In the genomic region with DNA sequence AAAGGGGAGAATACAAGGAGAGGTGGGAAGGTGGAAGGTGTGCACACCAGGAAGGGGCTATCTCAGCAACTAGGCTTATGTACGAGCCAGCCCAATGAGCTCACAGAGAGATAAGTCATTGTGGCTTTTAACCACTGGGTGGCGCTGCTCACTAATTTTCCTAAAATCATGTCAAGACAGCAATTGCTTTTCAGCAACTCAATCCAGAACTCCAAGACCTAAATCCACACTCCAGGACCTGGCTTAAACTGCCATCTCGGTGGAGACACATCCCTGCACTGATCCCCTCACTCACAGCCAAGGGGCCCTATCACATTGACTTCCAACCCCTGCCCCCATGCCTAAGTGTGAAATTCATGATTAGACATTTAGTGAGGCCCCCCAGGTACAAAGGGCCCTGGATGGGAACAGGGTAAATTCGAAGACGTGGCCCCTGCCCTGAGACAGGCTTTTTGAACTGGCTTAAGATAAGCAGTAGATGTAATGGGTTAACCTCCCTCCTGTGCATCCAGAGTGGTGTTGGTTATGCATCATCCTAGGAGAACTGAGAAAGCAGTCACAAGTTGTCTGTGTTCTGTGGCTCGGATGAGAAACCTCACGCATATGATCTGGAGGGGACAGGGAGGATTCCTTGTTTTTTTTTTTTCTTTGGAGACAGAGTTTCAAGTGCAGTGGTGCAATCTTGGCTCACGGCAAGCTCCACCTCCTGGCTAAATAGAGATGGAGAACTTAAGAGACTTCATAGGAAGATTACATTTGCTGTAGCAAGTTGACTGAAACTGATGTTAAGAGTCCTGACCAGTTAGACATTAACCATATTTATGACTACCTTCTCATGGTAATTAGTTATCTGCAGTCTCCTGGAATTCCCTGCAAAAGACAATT, we compare ENCODE assay signal across 8 cellular contexts. TPM values are rescaled to one million over a fixed set of nuclear protein-coding genes. Genes with fewer than 3 reads are reported as not detected.
DNase-seq lines count a peak whose midpoint lies in the region; ATAC-seq, FAIRE-seq and TF ChIP-seq lines count a peak whose summit lies in the region.

No MANE protein-coding gene starts in this region.

- no peak for FAIRE-seq in H54 (lab: Jason Lieb, UNC)

- no peaks in the 10 kb centered on the region for H3K36me3 Mint-ChIP-seq in activated CD4-positive, alpha-beta memory T cell treated with anti-CD3 and anti-CD28 coated beads for 36 hours

- H3K4me3 ChIP-seq in AG09309 (ENCODE audit: control insufficient read depth, low read depth, low read length): no peak overlapping the region

- no peak overlapping the region for H3K4me3 Mint-ChIP-seq in activated CD4-positive, alpha-beta memory T cell treated with anti-CD3 and anti-CD28 coated beads for 36 hours

- intact Hi-C loops in activated CD4-positive, alpha-beta memory T cell treated with anti-CD3 and anti-CD28 coated beads for 36 hours (cut with micrococcal nuclease): loop anchor here (1.0 to 2.0 kb wide), 3 partner anchors 103 to 513 kb away; no protein-coding TSS in a partner anchor

- TF ChIP-seq POLR2A in H54 (IDR thresholded peaks at IDR 0.05; ENCODE audit: low read depth, low read length): no peak

- CTCF ChIA-PET in activated CD4-positive, alpha-beta memory T cell treated with anti-CD3 and anti-CD28 coated beads for 36 hours (lab: Charles Lee): interaction anchor here (0.5 to 12.3 kb wide), 41 partner anchors 8 to 609 kb away, joined by 3 to 433 read pairs (median 4); a partner anchor contains a TSS

- H3K27ac Mint-ChIP-seq in activated CD4-positive, alpha-beta memory T cell treated with anti-CD3 and anti-CD28 coated beads for 36 hours: no peak overlapping the region

- no peaks in the 10 kb centered on the region for H3K4me1 Mint-ChIP-seq in activated CD4-positive, alpha-beta memory T cell treated with anti-CD3 and anti-CD28 coated beads for 36 hours (ENCODE audit: low read depth)

- peaks cover 1% of the 10 kb centered on the region for H3K27me3 Mint-ChIP-seq in activated CD4-positive, alpha-beta memory T cell treated with anti-CD3 and anti-CD28 coated beads for 36 hours

- POLR2A ChIA-PET in activated CD4-positive, alpha-beta memory T cell treated with anti-CD3 and anti-CD28 coated beads for 36 hours (lab: Charles Lee): interaction anchor here (0.7 kb wide), 1 partner anchor 117 kb away, joined by 4 read pairs; no protein-coding TSS in a partner anchor

- no peaks in the 10 kb centered on the region for H3K9me3 Mint-ChIP-seq in activated CD4-positive, alpha-beta memory T cell treated with anti-CD3 and anti-CD28 coated beads for 36 hours

- peak; percentile 69 for TF ChIP-seq CTCF in AG09309 (IDR thresholded peaks at IDR 0.05; ENCODE audit: control insufficient read depth, insufficient read depth, low read depth, low read length, missing control alignments)

- DNase-seq in AG09309 (ENCODE audit: low read depth): peak; percentile 24
- DNase-seq in H54 (ENCODE audit: insufficient read length, low spot score): peak; percentile 46
- DNase-seq in NCI-H510A treated with DMSO at 0.1 percent for 48 hours (lab: John Stamatoyannopoulos, UW): peak; percentile 55
- DNase-seq in activated CD4-positive, alpha-beta memory T cell treated with anti-CD3 and anti-CD28 coated beads for 36 hours: peak; percentile 81
- DNase-seq in ecto neural progenitor cell (ENCODE audit: low spot score): peak; percentile 90
- DNase-seq in lung microvascular endothelial cell (ENCODE audit: low read depth in 2 of 2): peak; percentile 83 to 87
- peak; percentile 52 for DNase-seq in stimulated activated CD8-positive, alpha-beta memory T cell treated with anti-CD3 and anti-CD28 coated beads, Interleukin-15, amount 100 ng/mL, for 1 hour (ENCODE audit: low read depth)

- ATAC-seq in GM19455 (IDR thresholded peaks at IDR 0.05; ENCODE audit: unreplicated experiment): no peak

RNA-seq across cellular contexts. Expression of a gene that starts 11.5 kb away (rescaled TPM):
- not detected for total RNA-seq in activated CD4-positive, alpha-beta memory T cell treated with anti-CD3 and anti-CD28 coated beads for 36 hours
- under 0.01 TPM in 1 of 2 replicates, not detected in the other for total RNA-seq in lung microvascular endothelial cell

RNA-seq across cellular contexts. Expression of a gene that starts 16.7 kb away (rescaled TPM):
- total RNA-seq in activated CD4-positive, alpha-beta memory T cell treated with anti-CD3 and anti-CD28 coated beads for 36 hours: not detected
- total RNA-seq in lung microvascular endothelial cell: 3.9 and 4.6 TPM in 2 replicates

RNA-seq across cellular contexts. Expression of a gene that starts 26.3 kb away (rescaled TPM):
- total RNA-seq in activated CD4-positive, alpha-beta memory T cell treated with anti-CD3 and anti-CD28 coated beads for 36 hours: not detected
- not detected in 2 replicates for total RNA-seq in lung microvascular endothelial cell

RNA-seq across cellular contexts. Expression of a gene that starts 31.6 kb away (rescaled TPM):
- total RNA-seq in activated CD4-positive, alpha-beta memory T cell treated with anti-CD3 and anti-CD28 coated beads for 36 hours: not detected
- total RNA-seq in lung microvascular endothelial cell: not detected in 2 replicates

RNA-seq across cellular contexts. Expression of a gene that starts 39.2 kb away (rescaled TPM):
- 10 to 100 TPM; 10.4 to 10.6 TPM for total RNA-seq in activated CD4-positive, alpha-beta memory T cell treated with anti-CD3 and anti-CD28 coated beads for 36 hours
- not detected in 2 replicates for total RNA-seq in lung microvascular endothelial cell

Comparison
In these comparisons a context has a peak if more than half of its experiments do, and no peak if none do; other contexts are left out.
1. DNase-seq: peak in every context shown above with its lines; median percentile 90 in ecto neural progenitor cell; 85 in lung microvascular endothelial cell; 81 in activated CD4-positive, alpha-beta memory T cell treated with anti-CD3 and anti-CD28 coated beads for 36 hours; 55 in NCI-H510A treated with DMSO at 0.1 percent for 48 hours; 52 in stimulated activated CD8-positive, alpha-beta memory T cell treated with anti-CD3 and anti-CD28 coated beads, Interleukin-15, amount 100 ng/mL, for 1 hour; 46 in H54; 24 in AG09309.